Comparison of ENCODE assay signal across 21 cellular contexts in genomic region chr21:36717901-36718465, GRCh38. TPM values are rescaled to one million over a fixed set of nuclear protein-coding genes. Genes with fewer than 3 reads are reported as not detected.
"Had no signal": no experiment of that assay in that cellular context is flagged by ENCODE, and none has a peak within 500 bp of the region (broad histone marks: within the 10 kb centered on the region; RNA-seq: fewer than 3 reads in every experiment).

No MANE protein-coding gene starts in this region.

- ATAC-seq: activated CD4-positive, alpha-beta T cell treated with anti-CD3 and anti-CD28 coated beads for 36 hours; activated T-cell treated with anti-CD3 and anti-CD28 coated beads, Interleukin-2, amount 50 U/mL, for 4 hours; naive thymus-derived CD8-positive, alpha-beta T cell had no signal

- H3K4me3 ChIP-seq: hepatocyte, left ventricle myocardium inferior, tibial nerve had no signal

- H3K9me3 Mint-ChIP-seq: activated naive CD4-positive, alpha-beta T cell treated with anti-CD3 and anti-CD28 coated beads for 36 hours; activated T-cell treated with anti-CD3 and anti-CD28 coated beads, Interleukin-2, amount 50 U/mL, for 4 hours; activated T-helper 2 cell treated with anti-CD3 and anti-CD28 coated beads, Interferon-gamma antibody, Interleukin-2, Interleukin-4, amounts not matched to agents 10 μg/mL and 5 μg/mL and 100 μg/mL, durations not matched to agents 14 hours and 24 hours and 36 hours; immature natural killer cell; naive thymus-derived CD8-positive, alpha-beta T cell; stimulated activated naive CD8-positive, alpha-beta T cell treated with anti-CD3 and anti-CD28 coated beads, Interleukin-15, Interleukin-2, amounts not matched to agents 100 ng/mL and 50 ng/mL, for 24 hours had no signal

- DNase-seq: activated CD4-positive, alpha-beta T cell treated with anti-CD3 and anti-CD28 coated beads for 36 hours; activated CD4-positive, alpha-beta T cell treated with anti-CD3 and anti-CD28 coated beads, Interleukin-2, amount 50 U/mL, for 4 hours; activated CD8-positive, alpha-beta memory T cell treated with anti-CD3 and anti-CD28 coated beads, Interleukin-2, amount 50 U/mL, for 48 hours; activated naive CD4-positive, alpha-beta T cell treated with anti-CD3 and anti-CD28 coated beads for 36 hours; activated T-cell treated with anti-CD3 and anti-CD28 coated beads, Interleukin-2, amount 50 U/mL, for 4 hours; cortex of kidney; foreskin melanocyte; immature natural killer cell; left ventricle myocardium inferior; stimulated activated CD4-positive, alpha-beta T cell treated with anti-CD3 and anti-CD28 coated beads, Interleukin-12 subunit alpha, Interleukin-12 subunit beta, amount 100 ng/mL, for 4 hours; T-helper 1 cell had no signal

- H3K4me3 Mint-ChIP-seq: activated CD4-positive, alpha-beta T cell treated with anti-CD3 and anti-CD28 coated beads for 36 hours; activated naive CD4-positive, alpha-beta T cell treated with anti-CD3 and anti-CD28 coated beads for 36 hours; activated T-cell treated with anti-CD3 and anti-CD28 coated beads, Interleukin-2, amount 50 U/mL, for 4 hours; immature natural killer cell; mesothelial cell of epicardium; stimulated activated naive CD8-positive, alpha-beta T cell treated with anti-CD3 and anti-CD28 coated beads, Interleukin-15, Interleukin-2, amounts not matched to agents 100 ng/mL and 50 ng/mL, for 24 hours had no signal

- H3K36me3 ChIP-seq: left ventricle myocardium inferior, tibial nerve had no signal

- H3K4me1 Mint-ChIP-seq: activated CD4-positive, alpha-beta T cell treated with anti-CD3 and anti-CD28 coated beads for 36 hours; immature natural killer cell; mesothelial cell of epicardium; naive thymus-derived CD8-positive, alpha-beta T cell had no signal

- H3K27ac ChIP-seq: hepatocyte, left ventricle myocardium inferior, tibial nerve had no signal

- H3K9me3 ChIP-seq: left ventricle myocardium inferior, tibial nerve had no signal

- H3K27ac Mint-ChIP-seq: activated CD4-positive, alpha-beta T cell treated with anti-CD3 and anti-CD28 coated beads for 36 hours; activated naive CD4-positive, alpha-beta T cell treated with anti-CD3 and anti-CD28 coated beads for 36 hours; activated T-helper 2 cell treated with anti-CD3 and anti-CD28 coated beads, Interferon-gamma antibody, Interleukin-2, Interleukin-4, amounts not matched to agents 10 μg/mL and 5 μg/mL and 100 μg/mL, durations not matched to agents 14 hours and 24 hours and 36 hours; immature natural killer cell; mesothelial cell of epicardium; naive thymus-derived CD8-positive, alpha-beta T cell; progenitor cell of endocrine pancreas; stimulated activated naive CD8-positive, alpha-beta T cell treated with anti-CD3 and anti-CD28 coated beads, Interleukin-15, Interleukin-2, amounts not matched to agents 100 ng/mL and 50 ng/mL, for 24 hours had no signal

- H3K36me3 Mint-ChIP-seq: immature natural killer cell; mesothelial cell of epicardium; naive thymus-derived CD8-positive, alpha-beta T cell had no signal

- H3K4me1 ChIP-seq: left ventricle myocardium inferior had no signal

RNA-seq across cellular contexts. Expression of gene SIM2, which starts 19.1 kb away (rescaled TPM):
- total RNA-seq: activated CD8-positive, alpha-beta memory T cell treated with anti-CD3 and anti-CD28 coated beads for 36 hours; cerebellum; left ventricle myocardium inferior; lung microvascular endothelial cell; mesothelial cell of epicardium; naive thymus-derived CD8-positive, alpha-beta T cell; tibial nerve had no signal
